Comparison of ENCODE assay signal across 1 cellular context in the genomic region with DNA sequence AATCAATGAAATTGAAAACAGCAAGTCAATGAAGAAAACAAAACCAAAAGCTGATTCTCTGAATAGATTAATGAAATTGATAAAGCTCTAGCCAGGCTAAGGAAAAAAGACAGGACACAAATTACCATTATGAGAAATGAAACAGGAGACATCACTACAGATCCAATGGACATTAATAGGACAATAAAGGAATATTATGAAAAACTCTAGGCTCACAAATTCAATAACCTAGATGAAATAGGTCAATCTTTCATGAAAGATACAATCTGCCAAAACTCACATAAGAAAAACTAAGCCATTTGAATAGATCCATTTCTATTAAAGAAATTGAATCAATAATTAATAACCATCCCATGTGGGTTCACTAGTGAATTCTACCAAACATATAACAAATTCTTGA.
A peak's percentile ranks its signal among the peaks of the same experiment; 100 is the strongest.
TF ChIP-seq lines count a peak whose summit lies in the region.

No MANE protein-coding gene starts in this region.

TF ChIP-seq in HepG2, 621 proteins besides CTCF, POLR2A, EP300 and RAD21:
- TF ChIP-seq ZNF382 (CRISPR knock-in tag; IDR thresholded peaks at IDR 0.05; ENCODE audit: borderline replicate concordance): peak; percentile 87
- TF ChIP-seq, protein P1, sequence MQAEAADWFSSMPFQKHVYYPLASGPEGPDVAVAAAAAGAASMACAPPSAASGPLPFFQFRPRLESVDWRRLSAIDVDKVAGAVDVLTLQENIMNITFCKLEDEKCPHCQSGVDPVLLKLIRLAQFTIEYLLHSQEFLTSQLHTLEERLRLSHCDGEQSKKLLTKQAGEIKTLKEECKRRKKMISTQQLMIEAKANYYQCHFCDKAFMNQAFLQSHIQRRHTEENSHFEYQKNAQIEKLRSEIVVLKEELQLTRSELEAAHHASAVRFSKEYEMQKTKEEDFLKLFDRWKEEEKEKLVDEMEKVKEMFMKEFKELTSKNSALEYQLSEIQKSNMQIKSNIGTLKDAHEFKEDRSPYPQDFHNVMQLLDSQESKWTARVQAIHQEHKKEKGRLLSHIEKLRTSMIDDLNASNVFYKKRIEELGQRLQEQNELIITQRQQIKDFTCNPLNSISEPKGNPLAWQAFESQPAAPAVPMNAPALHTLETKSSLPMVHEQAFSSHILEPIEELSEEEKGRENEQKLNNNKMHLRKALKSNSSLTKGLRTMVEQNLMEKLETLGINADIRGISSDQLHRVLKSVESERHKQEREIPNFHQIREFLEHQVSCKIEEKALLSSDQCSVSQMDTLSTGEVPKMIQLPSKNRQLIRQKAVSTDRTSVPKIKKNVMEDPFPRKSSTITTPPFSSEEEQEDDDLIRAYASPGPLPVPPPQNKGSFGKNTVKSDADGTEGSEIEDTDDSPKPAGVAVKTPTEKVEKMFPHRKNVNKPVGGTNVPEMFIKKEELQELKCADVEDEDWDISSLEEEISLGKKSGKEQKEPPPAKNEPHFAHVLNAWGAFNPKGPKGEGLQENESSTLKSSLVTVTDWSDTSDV (CRISPR knock-in tag; IDR thresholded peaks at IDR 0.05): no peak
TF ChIP-seq in HepG2: peak in this region for 1.
